14 cellular contexts compared by ENCODE assay signal in the genomic region with DNA sequence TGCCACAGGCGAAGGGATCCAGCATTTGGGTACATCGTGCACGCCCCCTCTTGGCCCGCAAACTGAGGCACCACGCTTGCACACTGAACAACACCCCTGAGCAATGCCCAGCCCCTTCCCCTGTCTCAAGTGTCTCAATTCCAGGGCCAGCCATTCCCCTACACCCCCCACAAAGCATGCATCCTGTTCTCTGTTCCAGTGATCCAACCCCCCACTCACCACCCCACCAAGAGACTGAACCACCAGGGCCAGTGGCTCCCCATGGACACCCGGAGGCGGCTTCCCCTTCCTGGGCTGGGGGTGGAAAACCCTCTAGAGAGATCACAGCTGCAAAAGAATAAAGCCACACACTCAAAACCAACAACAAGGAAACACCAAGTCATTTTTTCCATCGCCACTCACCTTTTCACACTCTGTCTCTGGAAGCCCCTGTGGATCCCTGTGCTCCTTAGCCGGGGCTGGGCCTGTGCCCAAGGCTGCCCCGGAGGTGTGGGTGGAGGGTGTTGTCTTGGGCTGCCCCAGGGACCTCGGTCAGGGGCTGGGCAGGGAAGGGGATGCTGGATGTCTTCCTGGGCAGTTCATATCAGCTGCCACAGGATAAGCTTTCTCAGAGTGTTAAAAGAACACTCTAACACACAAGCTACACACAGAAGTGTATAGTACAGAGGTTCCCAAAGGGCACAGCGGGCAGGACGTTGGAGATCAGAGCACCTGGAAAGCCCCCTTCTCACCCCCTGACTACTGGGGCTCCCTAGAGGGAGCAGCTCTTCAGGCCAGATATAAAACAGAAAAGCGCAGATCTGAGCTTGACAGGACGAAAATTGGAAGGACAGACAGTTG.
DNase-seq lines count a peak whose midpoint lies in the region; ATAC-seq and TF ChIP-seq lines count a peak whose summit lies in the region.
"Had no signal": no experiment of that assay in that cellular context is flagged by ENCODE, and none has a peak within 500 bp of the region (broad histone marks: within the 10 kb centered on the region; RNA-seq: fewer than 3 reads in every experiment).

No MANE protein-coding gene starts in this region.

- peaks cover 9% of the 10 kb centered on the region for H3K9me3 Mint-ChIP-seq in activated T-cell treated with anti-CD3 and anti-CD28 coated beads, Interleukin-2, amount 50 U/mL, for 4 hours
- H3K9me3 Mint-ChIP-seq in nephron: peaks cover 10% of the 10 kb centered on the region
- peaks cover 4 to 11% of the 10 kb centered on the region in 2 donors for H3K9me3 Mint-ChIP-seq in stimulated activated naive CD8-positive, alpha-beta T cell treated with anti-CD3 and anti-CD28 coated beads, Interleukin-15, amount 100 ng/mL, for 72 hours
- H3K9me3 Mint-ChIP-seq: CD4-positive, alpha-beta T cell had no signal

- H3K36me3 Mint-ChIP-seq in activated T-cell treated with anti-CD3 and anti-CD28 coated beads, Interleukin-2, amount 50 U/mL, for 4 hours (ENCODE audit: insufficient read depth): no peaks in the 10 kb centered on the region
- H3K36me3 Mint-ChIP-seq in nephron (ENCODE audit: low read depth): peaks cover 4% of the 10 kb centered on the region

- DNase-seq in stimulated activated CD4-positive, alpha-beta T cell treated with anti-CD3 and anti-CD28 coated beads, Interleukin-12 subunit alpha, Interleukin-12 subunit beta, amount 100 ng/mL, for 24 hours (ENCODE audit: low read depth in 2 of 2): peak; percentile 15 to 33
- no peak for DNase-seq in stimulated activated CD4-positive, alpha-beta T cell treated with anti-CD3 and anti-CD28 coated beads, Interleukin-4, amount 100 ng/mL, for 1 hour
- no peak for DNase-seq in activated T-cell treated with anti-CD3 and anti-CD28 coated beads, Interleukin-2, amount 50 U/mL, for 4 hours
- DNase-seq in stimulated activated naive CD8-positive, alpha-beta T cell treated with anti-CD3 and anti-CD28 coated beads, Interleukin-15, amount 100 ng/mL, for 72 hours: peak in 1 of 2 donors; percentile 50
- DNase-seq in NCI-H187 (lab: John Stamatoyannopoulos, UW): no peak
- no peak for DNase-seq in MG63
- no peak for DNase-seq in NK-92 (lab: John Stamatoyannopoulos, UW; ENCODE audit: unreplicated experiment)
- DNase-seq: CD4-positive, alpha-beta T cell; effector CD4-positive, alpha-beta T cell; midbrain; NCI-H2227 treated with DMSO at 0.1 percent for 48 hours had no signal

- no peaks in the 10 kb centered on the region for H3K36me3 ChIP-seq in MG63
- H3K36me3 ChIP-seq: gastroesophageal sphincter had no signal

- H3K27me3 Mint-ChIP-seq in activated T-cell treated with anti-CD3 and anti-CD28 coated beads, Interleukin-2, amount 50 U/mL, for 4 hours (ENCODE audit: low read depth): no peaks in the 10 kb centered on the region
- H3K27me3 Mint-ChIP-seq in nephron (ENCODE audit: low read depth): peaks cover 3% of the 10 kb centered on the region
- H3K27me3 Mint-ChIP-seq in stimulated activated naive CD8-positive, alpha-beta T cell treated with anti-CD3 and anti-CD28 coated beads, Interleukin-15, amount 100 ng/mL, for 72 hours: no peaks in the 10 kb centered on the region
- H3K27me3 Mint-ChIP-seq: CD4-positive, alpha-beta T cell had no signal

- H3K9me3 ChIP-seq in MG63: peaks cover 3% of the 10 kb centered on the region

- H3K27ac Mint-ChIP-seq in nephron: peak overlapping the region; percentile 36 to 58 (median 54)
- peak overlapping the region; percentile 83 to 86 for H3K27ac Mint-ChIP-seq in stimulated activated naive CD8-positive, alpha-beta T cell treated with anti-CD3 and anti-CD28 coated beads, Interleukin-15, amount 100 ng/mL, for 72 hours
- H3K27ac Mint-ChIP-seq: CD4-positive, alpha-beta T cell had no signal

- H3K4me3 Mint-ChIP-seq in activated T-cell treated with anti-CD3 and anti-CD28 coated beads, Interleukin-2, amount 50 U/mL, for 4 hours: no peak overlapping the region
- H3K4me3 Mint-ChIP-seq in nephron: no peak overlapping the region
- peak overlapping the region; percentile 59 to 68 for H3K4me3 Mint-ChIP-seq in stimulated activated naive CD8-positive, alpha-beta T cell treated with anti-CD3 and anti-CD28 coated beads, Interleukin-15, amount 100 ng/mL, for 72 hours
- H3K4me3 Mint-ChIP-seq: CD4-positive, alpha-beta T cell had no signal

- ATAC-seq in activated T-cell treated with anti-CD3 and anti-CD28 coated beads, Interleukin-2, amount 50 U/mL, for 4 hours: peak; percentile 58 to 70
- peak; percentile 80 for ATAC-seq in stimulated activated naive CD8-positive, alpha-beta T cell treated with anti-CD3 and anti-CD28 coated beads, Interleukin-15, amount 100 ng/mL, for 72 hours
- ATAC-seq: gastroesophageal sphincter, HCT116 had no signal

- H3K27me3 ChIP-seq in MG63: no peaks in the 10 kb centered on the region
- H3K27me3 ChIP-seq: gastroesophageal sphincter had no signal

- no peak overlapping the region for H3K4me3 ChIP-seq in MG63
- H3K4me3 ChIP-seq: gastroesophageal sphincter had no signal

- no peak for TF ChIP-seq CTCF in nephron (IDR thresholded peaks at IDR 0.05; ENCODE audit: unreplicated experiment in 3 of 3)

- peaks cover 32% of the 10 kb centered on the region for H3K4me1 Mint-ChIP-seq in activated T-cell treated with anti-CD3 and anti-CD28 coated beads, Interleukin-2, amount 50 U/mL, for 4 hours (ENCODE audit: low read depth)
- peaks cover 38% of the 10 kb centered on the region for H3K4me1 Mint-ChIP-seq in nephron
- peaks cover 53% of the 10 kb centered on the region for H3K4me1 Mint-ChIP-seq in stimulated activated naive CD8-positive, alpha-beta T cell treated with anti-CD3 and anti-CD28 coated beads, Interleukin-15, amount 100 ng/mL, for 72 hours

Comparison
In these comparisons a context has a peak if more than half of its experiments do, and no peak if none do; other contexts are left out.
1. DNase-seq: peak in stimulated activated CD4-positive, alpha-beta T cell treated with anti-CD3 and anti-CD28 coated beads, Interleukin-12 subunit alpha, Interleukin-12 subunit beta, amount 100 ng/mL, for 24 hours (2 of 2); none in stimulated activated CD4-positive, alpha-beta T cell treated with anti-CD3 and anti-CD28 coated beads, Interleukin-4, amount 100 ng/mL, for 1 hour (single experiment), activated T-cell treated with anti-CD3 and anti-CD28 coated beads, Interleukin-2, amount 50 U/mL, for 4 hours (single experiment), NCI-H187 (0 of 2), MG63 (single experiment) and NK-92 (single experiment).
2. H3K4me3 Mint-ChIP-seq: peak in stimulated activated naive CD8-positive, alpha-beta T cell treated with anti-CD3 and anti-CD28 coated beads, Interleukin-15, amount 100 ng/mL, for 72 hours (2 of 2); none in activated T-cell treated with anti-CD3 and anti-CD28 coated beads, Interleukin-2, amount 50 U/mL, for 4 hours (single experiment) and nephron (0 of 3).